ENCODE assay signal across 3 cellular contexts in the genomic region with DNA sequence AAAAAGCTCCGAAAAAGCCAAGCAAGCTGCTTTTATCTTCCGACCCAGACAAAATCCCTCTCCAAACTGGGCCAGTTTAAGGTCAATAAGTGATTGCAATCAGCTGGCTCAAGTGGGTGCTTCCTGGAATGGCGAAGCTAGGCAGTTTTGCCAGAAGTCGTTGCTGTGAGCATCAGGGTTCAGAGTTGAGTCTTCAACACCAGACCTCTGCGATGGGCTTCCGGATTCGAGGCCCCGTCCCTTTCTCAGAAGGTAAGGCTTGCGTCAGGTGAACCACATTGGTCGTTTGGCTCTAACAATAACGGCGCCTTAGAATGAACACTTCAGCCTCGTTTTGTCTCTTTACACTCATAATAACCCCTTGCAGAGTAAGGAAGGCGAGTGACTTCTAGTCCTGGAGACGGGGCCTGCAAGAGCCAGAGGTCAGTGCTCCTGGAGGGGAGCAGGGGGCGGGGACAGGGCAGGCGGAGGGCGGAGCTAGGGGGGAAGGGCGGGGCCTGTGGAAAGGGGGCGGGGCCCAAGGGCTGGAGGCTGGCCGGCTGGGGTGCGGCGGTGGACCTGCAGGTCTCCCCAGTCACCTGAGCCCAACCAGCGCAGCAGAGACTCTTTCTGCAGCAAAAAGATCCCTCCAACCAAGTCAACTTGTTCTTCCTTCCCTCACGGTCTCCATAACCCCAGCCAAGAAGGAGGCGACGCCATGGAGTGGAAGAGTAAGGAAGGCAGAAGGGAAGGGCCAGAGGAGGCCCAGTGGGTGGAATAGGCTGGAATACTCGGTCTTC.
TF ChIP-seq lines count a peak whose summit lies in the region.

No MANE protein-coding gene starts in this region.

TF ChIP-seq in A549, 52 proteins besides CTCF, POLR2A, EP300 and RAD21:
- TF ChIP-seq HOXB5 (CRISPR knock-in tag; IDR thresholded peaks at IDR 0.05): no peak
- TF ChIP-seq TP53 (CRISPR knock-in tag; IDR thresholded peaks at IDR 0.05): no peak
- no peak for TF ChIP-seq HOXB13 (CRISPR knock-in tag; IDR thresholded peaks at IDR 0.05; ENCODE audit: low read depth)
- TF ChIP-seq MAFK (IDR thresholded peaks at IDR 0.05; ENCODE audit: partially characterized antibody): no peak
- TF ChIP-seq, protein P1, sequence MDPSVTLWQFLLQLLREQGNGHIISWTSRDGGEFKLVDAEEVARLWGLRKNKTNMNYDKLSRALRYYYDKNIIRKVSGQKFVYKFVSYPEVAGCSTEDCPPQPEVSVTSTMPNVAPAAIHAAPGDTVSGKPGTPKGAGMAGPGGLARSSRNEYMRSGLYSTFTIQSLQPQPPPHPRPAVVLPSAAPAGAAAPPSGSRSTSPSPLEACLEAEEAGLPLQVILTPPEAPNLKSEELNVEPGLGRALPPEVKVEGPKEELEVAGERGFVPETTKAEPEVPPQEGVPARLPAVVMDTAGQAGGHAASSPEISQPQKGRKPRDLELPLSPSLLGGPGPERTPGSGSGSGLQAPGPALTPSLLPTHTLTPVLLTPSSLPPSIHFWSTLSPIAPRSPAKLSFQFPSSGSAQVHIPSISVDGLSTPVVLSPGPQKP (IDR thresholded peaks at IDR 0.05; ENCODE audit: low read depth, low read length): no peak
- TF ChIP-seq CEBPB (IDR thresholded peaks at IDR 0.05): no peak
- no peak for TF ChIP-seq EHF (CRISPR knock-in tag; IDR thresholded peaks at IDR 0.05)
- TF ChIP-seq, protein P2, sequence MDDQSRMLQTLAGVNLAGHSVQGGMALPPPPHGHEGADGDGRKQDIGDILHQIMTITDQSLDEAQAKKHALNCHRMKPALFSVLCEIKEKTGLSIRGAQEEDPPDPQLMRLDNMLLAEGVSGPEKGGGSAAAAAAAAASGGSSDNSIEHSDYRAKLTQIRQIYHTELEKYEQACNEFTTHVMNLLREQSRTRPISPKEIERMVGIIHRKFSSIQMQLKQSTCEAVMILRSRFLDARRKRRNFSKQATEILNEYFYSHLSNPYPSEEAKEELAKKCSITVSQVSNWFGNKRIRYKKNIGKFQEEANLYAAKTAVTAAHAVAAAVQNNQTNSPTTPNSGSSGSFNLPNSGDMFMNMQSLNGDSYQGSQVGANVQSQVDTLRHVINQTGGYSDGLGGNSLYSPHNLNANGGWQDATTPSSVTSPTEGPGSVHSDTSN (IDR thresholded peaks at IDR 0.05): no peak
TF ChIP-seq in A549: peak in this region for 0.

TF ChIP-seq in GM23338, 12 proteins besides CTCF, POLR2A, EP300 and RAD21:
- TF ChIP-seq, protein P3, sequence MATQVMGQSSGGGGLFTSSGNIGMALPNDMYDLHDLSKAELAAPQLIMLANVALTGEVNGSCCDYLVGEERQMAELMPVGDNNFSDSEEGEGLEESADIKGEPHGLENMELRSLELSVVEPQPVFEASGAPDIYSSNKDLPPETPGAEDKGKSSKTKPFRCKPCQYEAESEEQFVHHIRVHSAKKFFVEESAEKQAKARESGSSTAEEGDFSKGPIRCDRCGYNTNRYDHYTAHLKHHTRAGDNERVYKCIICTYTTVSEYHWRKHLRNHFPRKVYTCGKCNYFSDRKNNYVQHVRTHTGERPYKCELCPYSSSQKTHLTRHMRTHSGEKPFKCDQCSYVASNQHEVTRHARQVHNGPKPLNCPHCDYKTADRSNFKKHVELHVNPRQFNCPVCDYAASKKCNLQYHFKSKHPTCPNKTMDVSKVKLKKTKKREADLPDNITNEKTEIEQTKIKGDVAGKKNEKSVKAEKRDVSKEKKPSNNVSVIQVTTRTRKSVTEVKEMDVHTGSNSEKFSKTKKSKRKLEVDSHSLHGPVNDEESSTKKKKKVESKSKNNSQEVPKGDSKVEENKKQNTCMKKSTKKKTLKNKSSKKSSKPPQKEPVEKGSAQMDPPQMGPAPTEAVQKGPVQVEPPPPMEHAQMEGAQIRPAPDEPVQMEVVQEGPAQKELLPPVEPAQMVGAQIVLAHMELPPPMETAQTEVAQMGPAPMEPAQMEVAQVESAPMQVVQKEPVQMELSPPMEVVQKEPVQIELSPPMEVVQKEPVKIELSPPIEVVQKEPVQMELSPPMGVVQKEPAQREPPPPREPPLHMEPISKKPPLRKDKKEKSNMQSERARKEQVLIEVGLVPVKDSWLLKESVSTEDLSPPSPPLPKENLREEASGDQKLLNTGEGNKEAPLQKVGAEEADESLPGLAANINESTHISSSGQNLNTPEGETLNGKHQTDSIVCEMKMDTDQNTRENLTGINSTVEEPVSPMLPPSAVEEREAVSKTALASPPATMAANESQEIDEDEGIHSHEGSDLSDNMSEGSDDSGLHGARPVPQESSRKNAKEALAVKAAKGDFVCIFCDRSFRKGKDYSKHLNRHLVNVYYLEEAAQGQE (IDR thresholded peaks at IDR 0.05; ENCODE audit: unreplicated experiment): no peak
TF ChIP-seq in GM23338: peak in this region for 0.

TF ChIP-seq in WTC11, 78 proteins besides CTCF, POLR2A, EP300 and RAD21:
- TF ChIP-seq EMX1 (CRISPR knock-in tag; IDR thresholded peaks at IDR 0.05) (no peak), SP1 (CRISPR knock-in tag; conservative IDR thresholded peaks at IDR 0.05) (no peak), NR3C1 (CRISPR knock-in tag; conservative IDR thresholded peaks at IDR 0.05; ENCODE audit: low read depth) (no peak), RELA (CRISPR knock-in tag; IDR thresholded peaks at IDR 0.05; ENCODE audit: borderline replicate concordance) (no peak)
- TF ChIP-seq, protein P4, sequence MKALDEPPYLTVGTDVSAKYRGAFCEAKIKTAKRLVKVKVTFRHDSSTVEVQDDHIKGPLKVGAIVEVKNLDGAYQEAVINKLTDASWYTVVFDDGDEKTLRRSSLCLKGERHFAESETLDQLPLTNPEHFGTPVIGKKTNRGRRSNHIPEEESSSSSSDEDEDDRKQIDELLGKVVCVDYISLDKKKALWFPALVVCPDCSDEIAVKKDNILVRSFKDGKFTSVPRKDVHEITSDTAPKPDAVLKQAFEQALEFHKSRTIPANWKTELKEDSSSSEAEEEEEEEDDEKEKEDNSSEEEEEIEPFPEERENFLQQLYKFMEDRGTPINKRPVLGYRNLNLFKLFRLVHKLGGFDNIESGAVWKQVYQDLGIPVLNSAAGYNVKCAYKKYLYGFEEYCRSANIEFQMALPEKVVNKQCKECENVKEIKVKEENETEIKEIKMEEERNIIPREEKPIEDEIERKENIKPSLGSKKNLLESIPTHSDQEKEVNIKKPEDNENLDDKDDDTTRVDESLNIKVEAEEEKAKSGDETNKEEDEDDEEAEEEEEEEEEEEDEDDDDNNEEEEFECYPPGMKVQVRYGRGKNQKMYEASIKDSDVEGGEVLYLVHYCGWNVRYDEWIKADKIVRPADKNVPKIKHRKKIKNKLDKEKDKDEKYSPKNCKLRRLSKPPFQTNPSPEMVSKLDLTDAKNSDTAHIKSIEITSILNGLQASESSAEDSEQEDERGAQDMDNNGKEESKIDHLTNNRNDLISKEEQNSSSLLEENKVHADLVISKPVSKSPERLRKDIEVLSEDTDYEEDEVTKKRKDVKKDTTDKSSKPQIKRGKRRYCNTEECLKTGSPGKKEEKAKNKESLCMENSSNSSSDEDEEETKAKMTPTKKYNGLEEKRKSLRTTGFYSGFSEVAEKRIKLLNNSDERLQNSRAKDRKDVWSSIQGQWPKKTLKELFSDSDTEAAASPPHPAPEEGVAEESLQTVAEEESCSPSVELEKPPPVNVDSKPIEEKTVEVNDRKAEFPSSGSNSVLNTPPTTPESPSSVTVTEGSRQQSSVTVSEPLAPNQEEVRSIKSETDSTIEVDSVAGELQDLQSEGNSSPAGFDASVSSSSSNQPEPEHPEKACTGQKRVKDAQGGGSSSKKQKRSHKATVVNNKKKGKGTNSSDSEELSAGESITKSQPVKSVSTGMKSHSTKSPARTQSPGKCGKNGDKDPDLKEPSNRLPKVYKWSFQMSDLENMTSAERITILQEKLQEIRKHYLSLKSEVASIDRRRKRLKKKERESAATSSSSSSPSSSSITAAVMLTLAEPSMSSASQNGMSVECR (CRISPR knock-in tag; IDR thresholded peaks at IDR 0.05; ENCODE audit: borderline replicate concordance): no peak
- TF ChIP-seq, protein P5, sequence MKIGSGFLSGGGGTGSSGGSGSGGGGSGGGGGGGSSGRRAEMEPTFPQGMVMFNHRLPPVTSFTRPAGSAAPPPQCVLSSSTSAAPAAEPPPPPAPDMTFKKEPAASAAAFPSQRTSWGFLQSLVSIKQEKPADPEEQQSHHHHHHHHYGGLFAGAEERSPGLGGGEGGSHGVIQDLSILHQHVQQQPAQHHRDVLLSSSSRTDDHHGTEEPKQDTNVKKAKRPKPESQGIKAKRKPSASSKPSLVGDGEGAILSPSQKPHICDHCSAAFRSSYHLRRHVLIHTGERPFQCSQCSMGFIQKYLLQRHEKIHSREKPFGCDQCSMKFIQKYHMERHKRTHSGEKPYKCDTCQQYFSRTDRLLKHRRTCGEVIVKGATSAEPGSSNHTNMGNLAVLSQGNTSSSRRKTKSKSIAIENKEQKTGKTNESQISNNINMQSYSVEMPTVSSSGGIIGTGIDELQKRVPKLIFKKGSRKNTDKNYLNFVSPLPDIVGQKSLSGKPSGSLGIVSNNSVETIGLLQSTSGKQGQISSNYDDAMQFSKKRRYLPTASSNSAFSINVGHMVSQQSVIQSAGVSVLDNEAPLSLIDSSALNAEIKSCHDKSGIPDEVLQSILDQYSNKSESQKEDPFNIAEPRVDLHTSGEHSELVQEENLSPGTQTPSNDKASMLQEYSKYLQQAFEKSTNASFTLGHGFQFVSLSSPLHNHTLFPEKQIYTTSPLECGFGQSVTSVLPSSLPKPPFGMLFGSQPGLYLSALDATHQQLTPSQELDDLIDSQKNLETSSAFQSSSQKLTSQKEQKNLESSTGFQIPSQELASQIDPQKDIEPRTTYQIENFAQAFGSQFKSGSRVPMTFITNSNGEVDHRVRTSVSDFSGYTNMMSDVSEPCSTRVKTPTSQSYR (CRISPR knock-in tag; IDR thresholded peaks at IDR 0.05): no peak
- TF ChIP-seq, protein P6, sequence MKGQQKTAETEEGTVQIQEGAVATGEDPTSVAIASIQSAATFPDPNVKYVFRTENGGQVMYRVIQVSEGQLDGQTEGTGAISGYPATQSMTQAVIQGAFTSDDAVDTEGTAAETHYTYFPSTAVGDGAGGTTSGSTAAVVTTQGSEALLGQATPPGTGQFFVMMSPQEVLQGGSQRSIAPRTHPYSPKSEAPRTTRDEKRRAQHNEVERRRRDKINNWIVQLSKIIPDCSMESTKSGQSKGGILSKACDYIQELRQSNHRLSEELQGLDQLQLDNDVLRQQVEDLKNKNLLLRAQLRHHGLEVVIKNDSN (CRISPR knock-in tag; IDR thresholded peaks at IDR 0.05): no peak
